In genomic region chr7:8515786-8516185, GRCh38 we compare ENCODE assay signal across 21 cellular contexts.
DNase-seq lines count a peak whose midpoint lies in the region; ATAC-seq and TF ChIP-seq lines count a peak whose summit lies in the region.
"Had no signal": no experiment of that assay in that cellular context is flagged by ENCODE, and none has a peak within 500 bp of the region (broad histone marks: within the 10 kb centered on the region; RNA-seq: fewer than 3 reads in every experiment).

No MANE protein-coding gene starts in this region.

- H3K27me3 ChIP-seq in PC-3 (ENCODE audit: low read length), result no peaks in the 10 kb centered on the region
- H3K27me3 ChIP-seq: BE2C; BLaER1 treated with 17β-estradiol and CSF1 and Interleukin-3, amounts not matched to agents 10 nM and 100 nM had no signal

- H4K20me1 ChIP-seq in PC-3 (ENCODE audit: low read length), result no peaks in the 10 kb centered on the region
- H4K20me1 ChIP-seq: BLaER1 treated with 17β-estradiol and CSF1 and Interleukin-3, amounts not matched to agents 10 nM and 100 nM had no signal

- H3K4me2 ChIP-seq in PC-3 (ENCODE audit: low read length), result no peak overlapping the region
- H3K4me2 ChIP-seq: A549; BLaER1 treated with 17β-estradiol and CSF1 and Interleukin-3, amounts not matched to agents 10 nM and 100 nM had no signal

- H3K4me3 ChIP-seq in PC-3 (ENCODE audit: low read length) (no peak overlapping the region), epithelial cell of esophagus (ENCODE audit: low read length) (no peak overlapping the region)
- H3K4me3 ChIP-seq: A549; BLaER1 treated with 17β-estradiol and CSF1 and Interleukin-3, amounts not matched to agents 10 nM and 100 nM; GM23248 had no signal

- H3K9ac ChIP-seq in PC-3 (ENCODE audit: low read length), result no peak overlapping the region
- H3K9ac ChIP-seq: BLaER1 treated with 17β-estradiol and CSF1 and Interleukin-3, amounts not matched to agents 10 nM and 100 nM; GM23248 had no signal

- no peak overlapping the region for H2AFZ ChIP-seq in PC-3 (ENCODE audit: low read length)
- H2AFZ ChIP-seq: GM23248 had no signal

- no peaks in the 10 kb centered on the region for H3K9me3 Mint-ChIP-seq in mesothelial cell of epicardium
- H3K9me3 Mint-ChIP-seq: CD4-positive, alpha-beta T cell; CD8-positive, alpha-beta memory T cell had no signal

- no peaks in the 10 kb centered on the region for H3K79me2 ChIP-seq in PC-3 (ENCODE audit: low read length)

- H3K4me3 Mint-ChIP-seq in mesothelial cell of epicardium, result no peak overlapping the region
- H3K4me3 Mint-ChIP-seq: CD14-positive monocyte; CD4-positive, alpha-beta T cell; CD8-positive, alpha-beta memory T cell had no signal

- CTCF ChIA-PET in PC-3 (lab: Charles Lee), result no interaction called here

- H3K27me3 Mint-ChIP-seq in mesothelial cell of epicardium (ENCODE audit: low read depth), result peaks cover 27% of the 10 kb centered on the region
- H3K27me3 Mint-ChIP-seq: CD4-positive, alpha-beta T cell; CD8-positive, alpha-beta memory T cell had no signal

- no peaks in the 10 kb centered on the region for H3K4me1 ChIP-seq in PC-3 (ENCODE audit: insufficient read depth, low read length)
- H3K4me1 ChIP-seq: A549; BLaER1 treated with 17β-estradiol and CSF1 and Interleukin-3, amounts not matched to agents 10 nM and 100 nM had no signal

- no peaks in the 10 kb centered on the region for H3K9me3 ChIP-seq in PC-3 (ENCODE audit: low read length)
- H3K9me3 ChIP-seq: A549; BE2C; BLaER1 treated with 17β-estradiol and CSF1 and Interleukin-3, amounts not matched to agents 10 nM and 100 nM had no signal

- ATAC-seq in PC-3, result no peak
- ATAC-seq: A549 had no signal

- H3K9me2 ChIP-seq in PC-3 (replicated peaks; ENCODE audit: low read length), result no peaks in the 10 kb centered on the region

- BruUV-seq in PC-3 (replicated peaks; lab: Mats Ljungman, UMichigan), result no TSS peak

- no peak overlapping the region for H3K27ac ChIP-seq in PC-3 (ENCODE audit: low read length)
- H3K27ac ChIP-seq: A549; BLaER1 treated with 17β-estradiol and CSF1 and Interleukin-3, amounts not matched to agents 10 nM and 100 nM; GM23248 had no signal

- no peaks in the 10 kb centered on the region for H3K4me1 Mint-ChIP-seq in mesothelial cell of epicardium
- H3K4me1 Mint-ChIP-seq: CD14-positive monocyte; CD8-positive, alpha-beta memory T cell had no signal

- H3K36me3 Mint-ChIP-seq in mesothelial cell of epicardium, result no peaks in the 10 kb centered on the region
- H3K36me3 Mint-ChIP-seq: CD14-positive monocyte; CD8-positive, alpha-beta memory T cell had no signal

- intact Hi-C loops in PC-3 (cut with micrococcal nuclease), result no loop called here

- H3K27ac Mint-ChIP-seq in mesothelial cell of epicardium, result no peak overlapping the region
- H3K27ac Mint-ChIP-seq: CD14-positive monocyte; CD4-positive, alpha-beta T cell; CD8-positive, alpha-beta memory T cell had no signal

- no peaks in the 10 kb centered on the region for H3K36me3 ChIP-seq in PC-3 (ENCODE audit: low read depth, low read length)
- H3K36me3 ChIP-seq: BE2C; BLaER1 treated with 17β-estradiol and CSF1 and Interleukin-3, amounts not matched to agents 10 nM and 100 nM had no signal

- POLR2A ChIA-PET in PC-3 (lab: Charles Lee; ENCODE audit: unreplicated experiment), result no interaction called here

- no peaks in the 10 kb centered on the region for H3F3A ChIP-seq in PC-3 (ENCODE audit: low read length, unreplicated experiment)

- DNase-seq in HT1080 (ENCODE audit: low read depth) (peak; percentile 58), PC-3 (peak; percentile 1), epithelial cell of esophagus (ENCODE audit: low read depth) (peak; percentile 4), mesothelial cell of epicardium (ENCODE audit: low spot score in 2 of 2, unreplicated experiment in 2 of 2) (no peak), DMS53 treated with DMSO at 0.1 percent for 48 hours (lab: John Stamatoyannopoulos, UW; ENCODE audit: unreplicated experiment) (no peak)
- DNase-seq in activated naive CD4-positive, alpha-beta T cell (lab: John Stamatoyannopoulos, UW), result no peak
- DNase-seq: 8988T; ACHN; AML-193; BE2C; CD4-positive, alpha-beta T cell; CD8-positive, alpha-beta memory T cell; DMS 273 treated with DMSO at 0.1 percent for 48 hours; DMS79 treated with DMSO at 0.1 percent for 48 hours; GF-D8; GM23248; H7; HCEC 1CT had no signal

- TF ChIP-seq CTCF in PC-3 (conservative IDR thresholded peaks at IDR 0.05; ENCODE audit: low read depth, low read length), result no peak
- TF ChIP-seq CTCF in epithelial cell of esophagus (IDR thresholded peaks at IDR 0.05; ENCODE audit: insufficient read depth, low read depth, low read length, missing control alignments), result no peak
- no peak for TF ChIP-seq CTCF in mesothelial cell of epicardium (IDR thresholded peaks at IDR 0.05; ENCODE audit: unreplicated experiment)

Comparison
In these comparisons a context has a peak if more than half of its experiments do, and no peak if none do; other contexts are left out.
1. DNase-seq: peak in HT1080 (single experiment), PC-3 (single experiment) and epithelial cell of esophagus (single experiment); none in mesothelial cell of epicardium (0 of 2), activated naive CD4-positive, alpha-beta T cell (0 of 4) and DMS53 treated with DMSO at 0.1 percent for 48 hours (single experiment).